Comparison of ENCODE assay signal across 1 cellular context in genomic region chr17:31327534-31328526, GRCh38.
TF ChIP-seq lines count a peak whose summit lies in the region.

No MANE protein-coding gene starts in this region.

TF ChIP-seq in IMR-90, 13 proteins besides CTCF, POLR2A, EP300 and RAD21 (continued from another document):
- TF ChIP-seq CHD1 (IDR thresholded peaks at IDR 0.05; ENCODE audit: low read depth, low read length) (no peak), FOS (IDR thresholded peaks at IDR 0.05; ENCODE audit: low read depth, low read length) (peak; percentile 47), MAFK (IDR thresholded peaks at IDR 0.05; ENCODE audit: low read depth, low read length) (peak; percentile 42; the same call in 1 of the 2 replicates), SMC3 (IDR thresholded peaks at IDR 0.05; ENCODE audit: low read depth, low read length) (no peak)
